ENCODE assay signal across 15 cellular contexts in the genomic region with DNA sequence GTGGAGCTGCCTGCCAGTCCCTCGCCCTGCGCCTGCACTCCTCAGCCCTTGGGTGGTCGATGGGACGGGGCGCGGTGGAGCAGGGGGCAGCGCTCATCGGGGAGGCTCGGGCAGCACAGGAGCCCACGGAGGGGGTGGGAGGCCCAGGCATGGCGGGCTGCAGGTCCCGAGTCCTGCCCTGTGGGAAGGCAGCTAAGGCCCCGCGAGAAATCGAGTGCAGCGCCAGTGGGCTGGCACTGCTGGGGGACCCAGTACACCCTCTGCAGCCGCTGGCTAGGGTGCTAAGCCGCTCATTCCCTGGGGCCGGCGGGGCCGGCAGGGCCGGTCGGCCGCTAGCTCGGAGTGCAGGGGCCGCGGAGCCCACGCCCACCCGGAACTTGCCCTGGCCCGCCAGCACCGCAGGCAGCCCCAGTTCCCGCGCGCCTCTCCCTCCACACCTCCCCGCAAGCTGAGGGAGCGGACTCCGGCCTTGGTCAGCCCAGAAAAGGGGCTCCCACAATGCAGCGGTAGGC.
DNase-seq lines count a peak whose midpoint lies in the region; ATAC-seq and TF ChIP-seq lines count a peak whose summit lies in the region.
"Had no signal": no experiment of that assay in that cellular context is flagged by ENCODE, and none has a peak within 500 bp of the region (broad histone marks: within the 10 kb centered on the region; RNA-seq: fewer than 3 reads in every experiment).

No MANE protein-coding gene starts in this region.

- WGBS in neuronal stem cell (ENCODE audit: extremely low coverage in 2 of 2, insufficient read length in 2 of 2, insufficient replicate concordance in 1 of 2), 2 donors = no CpG with 5 or more reads among the region's 38 CpGs
- 91 to 96% (median 95%) methylated on average over 20 to 38 of the region's 38 CpGs for WGBS in spleen, 5 donors

- H2BK12ac ChIP-seq in neuronal stem cell (ENCODE audit: low read length) = no peak overlapping the region

- H2BK120ac ChIP-seq in neuronal stem cell (ENCODE audit: low read depth, low read length) = no peak overlapping the region

- no peak overlapping the region for H3K9ac ChIP-seq in neuronal stem cell (ENCODE audit: low read depth, low read length, poor library complexity)

- H2BK5ac ChIP-seq in neuronal stem cell (ENCODE audit: low read length) = no peak overlapping the region

- no peak overlapping the region for H3K4me3 Mint-ChIP-seq in chondrocyte (ENCODE audit: unreplicated experiment)
- H3K4me3 Mint-ChIP-seq: CD4-positive, alpha-beta T cell had no signal

- no peaks in the 10 kb centered on the region for H3K79me1 ChIP-seq in neuronal stem cell (ENCODE audit: low read depth, low read length)

- H3K9me3 ChIP-seq in neuronal stem cell (replicated peaks in 1 of 2; ENCODE audit: control insufficient read depth in 2 of 2, insufficient read depth in 1 of 2, low read depth in 1 of 2, low read length in 2 of 2) = no peaks in the 10 kb centered on the region
- H3K9me3 ChIP-seq in spleen = peaks cover 0 to 25% (median 8%) of the 10 kb centered on the region in 8 donors
- H3K9me3 ChIP-seq: Caco-2, HAP-1 had no signal

- H3K14ac ChIP-seq in neuronal stem cell (ENCODE audit: low read length) = peak overlapping the region; percentile 38

- H4K91ac ChIP-seq in neuronal stem cell (ENCODE audit: low read depth, low read length, poor library complexity) = no peak overlapping the region

- TF ChIP-seq POLR2A in spleen (IDR thresholded peaks at IDR 0.05) = no peak

- H2BK15ac ChIP-seq in neuronal stem cell (ENCODE audit: low read length) = no peak overlapping the region

- no peaks in the 10 kb centered on the region for H3K27me3 ChIP-seq in neuronal stem cell (ENCODE audit: control insufficient read depth in 3 of 3, insufficient read depth in 3 of 3, low read depth in 1 of 3, low read length in 3 of 3)
- no peaks in the 10 kb centered on the region for H3K27me3 ChIP-seq in spleen (replicated peaks in 1 of 7)

- TF ChIP-seq CTCF in chondrocyte (IDR thresholded peaks at IDR 0.05) = no peak
- no peak for TF ChIP-seq CTCF in spleen (IDR thresholded peaks at IDR 0.05 in 8 of 11, conservative IDR thresholded peaks at IDR 0.05 in 3 of 11)

- no peak overlapping the region for H3K23ac ChIP-seq in neuronal stem cell (ENCODE audit: low read depth, low read length, poor library complexity)

- H3K27ac Mint-ChIP-seq in chondrocyte (ENCODE audit: unreplicated experiment) = no peak overlapping the region
- H3K27ac Mint-ChIP-seq: CD4-positive, alpha-beta T cell had no signal

- H3K27me3 Mint-ChIP-seq in chondrocyte (ENCODE audit: low read depth) = no peaks in the 10 kb centered on the region
- H3K27me3 Mint-ChIP-seq: CD4-positive, alpha-beta T cell had no signal

- H3K4me2 ChIP-seq in neuronal stem cell (ENCODE audit: insufficient read depth, low read length, poor library complexity, severe bottlenecking) = no peak overlapping the region

- ATAC-seq in HG02623 (IDR thresholded peaks at IDR 0.05; ENCODE audit: unreplicated experiment) = no peak
- ATAC-seq in GM21786 (IDR thresholded peaks at IDR 0.05; ENCODE audit: unreplicated experiment) = no peak
- no peak for ATAC-seq in HG03108 (IDR thresholded peaks at IDR 0.05; ENCODE audit: unreplicated experiment)
- ATAC-seq: K562 had no signal

- H3K4me1 ChIP-seq in neuronal stem cell (ENCODE audit: control insufficient read depth in 2 of 2, insufficient read depth in 1 of 2, low read depth in 1 of 2, low read length in 2 of 2) = peaks cover 0 to 4% of the 10 kb centered on the region in 2 donors
- H3K4me1 ChIP-seq in spleen = no peaks in the 10 kb centered on the region
- H3K4me1 ChIP-seq: Caco-2, HAP-1 had no signal

- H3K27ac ChIP-seq in neuronal stem cell (replicated peaks; ENCODE audit: low read length) (no peak overlapping the region), spleen (no peak overlapping the region)
- H3K27ac ChIP-seq: C4-2B had no signal

- H3K9me3 Mint-ChIP-seq in chondrocyte (ENCODE audit: low read depth) = peaks cover 6% of the 10 kb centered on the region

- DNase-seq in chondrocyte (ENCODE audit: low spot score) (peak; percentile 87), neuronal stem cell (ENCODE audit: low spot score) (no peak), spleen (peak; percentile 63)
- DNase-seq: ACHN; AML-193; Caco-2; CD4-positive, alpha-beta T cell; GOT3; IMR-90 had no signal

- no peak overlapping the region for H2AFZ ChIP-seq in neuronal stem cell (ENCODE audit: low read length)

- no peaks in the 10 kb centered on the region for H3K4me1 Mint-ChIP-seq in chondrocyte (ENCODE audit: low read depth)

- H3K36me3 ChIP-seq in neuronal stem cell (replicated peaks in 1 of 2; ENCODE audit: control insufficient read depth in 2 of 2, insufficient read depth in 2 of 2, low read length in 2 of 2) = no peaks in the 10 kb centered on the region
- no peaks in the 10 kb centered on the region for H3K36me3 ChIP-seq in spleen
- H3K36me3 ChIP-seq: HAP-1 had no signal

- H2AK5ac ChIP-seq in neuronal stem cell (ENCODE audit: low read depth, low read length) = no peak overlapping the region

- H3K36me3 Mint-ChIP-seq in chondrocyte (ENCODE audit: low read depth) = no peaks in the 10 kb centered on the region

- H3K4me3 ChIP-seq in neuronal stem cell (ENCODE audit: low read length in 2 of 2) = no peak overlapping the region
- no peak overlapping the region for H3K4me3 ChIP-seq in spleen
- H3K4me3 ChIP-seq: HAP-1, K562 had no signal

- H4K8ac ChIP-seq in neuronal stem cell (ENCODE audit: low read depth, low read length) = no peak overlapping the region

- H3K18ac ChIP-seq in neuronal stem cell (ENCODE audit: low read length) = no peak overlapping the region

- intact Hi-C loops in spleen (cut with DNase I; ENCODE audit: low total_unique reads) = no loop called here

- no peak overlapping the region for H3K4ac ChIP-seq in neuronal stem cell (ENCODE audit: low read length)
